ENCODE assay signal across 10 cellular contexts in genomic region chr11:118939948-118940598, GRCh38. TPM values are rescaled to one million over a fixed set of nuclear protein-coding genes. Genes with fewer than 3 reads are reported as not detected.
A peak's percentile ranks its signal among the peaks of the same experiment; 100 is the strongest.
DNase-seq lines count a peak whose midpoint lies in the region; TF ChIP-seq lines count a peak whose summit lies in the region.
"Had no signal": no experiment of that assay in that cellular context is flagged by ENCODE, and none has a peak within 500 bp of the region (broad histone marks: within the 10 kb centered on the region; RNA-seq: fewer than 3 reads in every experiment).

No MANE protein-coding gene starts in this region.

- no peak overlapping the region for H3K4me3 Mint-ChIP-seq in progenitor cell of endocrine pancreas (ENCODE audit: low read depth)

- intact Hi-C loops in sigmoid colon (cut with DNase I), result loop anchor here (2.0 kb wide), 1 partner anchor 15 kb away; no protein-coding TSS in a partner anchor

- peaks cover 31% of the 10 kb centered on the region for H3K27me3 Mint-ChIP-seq in progenitor cell of endocrine pancreas

- peak; percentile 75 for DNase-seq in GM13976 (ENCODE audit: low spot score)
- peak; percentile 78 for DNase-seq in SKM-1 treated with dmso at 0.1 percent for 144 hours (lab: John Stamatoyannopoulos, UW; ENCODE audit: unreplicated experiment)
- DNase-seq in choroid plexus epithelial cell (ENCODE audit: low read depth), result peak; percentile 54
- peak; percentile 67 for DNase-seq in sigmoid colon
- no peak for DNase-seq in progenitor cell of endocrine pancreas (ENCODE audit: low spot score, unreplicated experiment)
- DNase-seq in NCI-H146 (lab: John Stamatoyannopoulos, UW), result no peak
- no peak for DNase-seq in NK-92 (lab: John Stamatoyannopoulos, UW; ENCODE audit: unreplicated experiment)
- no peak for DNase-seq in COR-L47 (lab: John Stamatoyannopoulos, UW)
- DNase-seq: NK-92 treated with Interleukin-12 subunit alpha and Interleukin-12 subunit beta, amount 100 ng/mL, for 24 hours had no signal

- in situ Hi-C loops in GM13976 (cut with MboI; ENCODE audit: low sequenced_read_pairs, unreplicated experiment), result loop anchor here (5.0 kb wide), 1 partner anchor 33 kb away; no protein-coding TSS in a partner anchor

- no peaks in the 10 kb centered on the region for H3K27me3 ChIP-seq in sigmoid colon

- 43 to 58% methylated on average over 14 of the region's 14 CpGs for WGBS in sigmoid colon, 2 donors

- TF ChIP-seq CTCF in GM13976 (IDR thresholded peaks at IDR 0.05; ENCODE audit: borderline replicate concordance, control extremely low read depth, extremely low read depth, insufficient read depth, missing control alignments), result no peak
- no peak for TF ChIP-seq CTCF in choroid plexus epithelial cell (conservative IDR thresholded peaks at IDR 0.05; ENCODE audit: low read depth, low read length)
- no peak for TF ChIP-seq CTCF in sigmoid colon (IDR thresholded peaks at IDR 0.05)
- TF ChIP-seq CTCF in progenitor cell of endocrine pancreas (IDR thresholded peaks at IDR 0.05; ENCODE audit: unreplicated experiment), result no peak

- no peak overlapping the region for H3K4me3 ChIP-seq in choroid plexus epithelial cell (ENCODE audit: low read depth, low read length)
- H3K4me3 ChIP-seq in sigmoid colon, result no peak overlapping the region

- TF ChIP-seq POLR2A in sigmoid colon (IDR thresholded peaks at IDR 0.05), result no peak

- no peak overlapping the region for H3K27ac Mint-ChIP-seq in progenitor cell of endocrine pancreas

- no peaks in the 10 kb centered on the region for H3K36me3 Mint-ChIP-seq in progenitor cell of endocrine pancreas (ENCODE audit: insufficient read depth)

- no peaks in the 10 kb centered on the region for H3K9me3 Mint-ChIP-seq in progenitor cell of endocrine pancreas (ENCODE audit: low read depth)

- no peaks in the 10 kb centered on the region for H3K9me3 ChIP-seq in sigmoid colon

- no peak for TF ChIP-seq EP300 in sigmoid colon (IDR thresholded peaks at IDR 0.05)

- no peaks in the 10 kb centered on the region for H3K36me3 ChIP-seq in sigmoid colon

- H3K4me1 Mint-ChIP-seq in progenitor cell of endocrine pancreas (ENCODE audit: low read depth), result no peaks in the 10 kb centered on the region

- H3K27ac ChIP-seq in sigmoid colon, result no peak overlapping the region
- H3K27ac ChIP-seq: parathyroid adenoma had no signal

- H3K4me1 ChIP-seq in sigmoid colon, result no peaks in the 10 kb centered on the region
- H3K4me1 ChIP-seq: parathyroid adenoma had no signal

RNA-seq across cellular contexts. Expression of gene BCL9L, which starts 14.3 kb away (rescaled TPM):
- total RNA-seq in sigmoid colon (10 to 100 TPM in 3 of 4 donors, 1 to 10 TPM in 1; 7.9 to 46.5 (median 10.8) TPM), progenitor cell of endocrine pancreas (26.4 and 30.3 TPM in 2 replicates)
- polyA plus RNA-seq in sigmoid colon, result 10 to 100 TPM in 1 of 3 donors, 1 to 10 TPM in 2; 4.8 to 33.2 (median 7.4) TPM

RNA-seq across cellular contexts. Expression of gene UPK2, which starts 16.0 kb away (rescaled TPM):
- total RNA-seq in sigmoid colon (not detected), progenitor cell of endocrine pancreas (0.41 TPM in 1 of 2 replicates, not detected in the other)
- not detected for polyA plus RNA-seq in sigmoid colon

RNA-seq across cellular contexts. Expression of gene FOXR1, which starts 31.5 kb away (rescaled TPM):
- total RNA-seq in sigmoid colon, result not detected
- polyA plus RNA-seq in sigmoid colon, result not detected
- not detected in 2 replicates for total RNA-seq in progenitor cell of endocrine pancreas

RNA-seq across cellular contexts. Expression of gene CXCR5, which starts 56.4 kb away (rescaled TPM):
- total RNA-seq in sigmoid colon, result not detected
- 10 to 100 TPM in 1 of 3 donors, under 1 TPM in 2; under 0.01 to 11.5 (median 0.23) TPM for polyA plus RNA-seq in sigmoid colon
- total RNA-seq in progenitor cell of endocrine pancreas, result not detected in 2 replicates

RNA-seq across cellular contexts. Expression of gene CENATAC, which starts 57.9 kb away (rescaled TPM):
- 10 to 100 TPM; 29.6 to 60.5 (median 40.7) TPM for total RNA-seq in sigmoid colon
- polyA plus RNA-seq in sigmoid colon, result 10 to 100 TPM in 1 of 3 donors, 1 to 10 TPM in 2; 5.3 to 24.6 (median 7.2) TPM
- total RNA-seq in progenitor cell of endocrine pancreas, result 56.5 and 66.6 TPM in 2 replicates

Comparison
In these comparisons a context has a peak if more than half of its experiments do, and no peak if none do; other contexts are left out.
1. DNase-seq: peak in GM13976 (single experiment), SKM-1 treated with dmso at 0.1 percent for 144 hours (single experiment), choroid plexus epithelial cell (single experiment) and sigmoid colon (single experiment); none in progenitor cell of endocrine pancreas (single experiment), NCI-H146 (single experiment), NK-92 (single experiment) and COR-L47 (single experiment).